12 cellular contexts compared by ENCODE assay signal in genomic region chr16:2575839-2576238, GRCh38. TPM values are rescaled to one million over a fixed set of nuclear protein-coding genes. Genes with fewer than 3 reads are reported as not detected.
DNase-seq lines count a peak whose midpoint lies in the region; ATAC-seq, FAIRE-seq and TF ChIP-seq lines count a peak whose summit lies in the region.
"Not testable (repeated sequence)": the region's sequence is repeated elsewhere in the genome, so short reads cannot be mapped to it uniquely, and the experiment has no call there.
"Had no signal": no experiment of that assay in that cellular context is flagged by ENCODE, and none has a peak within 500 bp of the region (broad histone marks: within the 10 kb centered on the region; RNA-seq: fewer than 3 reads in every experiment).

No MANE protein-coding gene starts in this region.

- peak; percentile 4 to 18 (median 4) for DNase-seq in right cardiac atrium
- peak; percentile 13 for DNase-seq in kidney
- peak; percentile 13 for DNase-seq in posterior vena cava (ENCODE audit: low spot score)
- DNase-seq in spleen = peak; percentile 11
- DNase-seq in urothelium cell line (ENCODE audit: low spot score) = not testable (repeated sequence)
- DNase-seq in aorta = peak; percentile 4 to 11

- H3K36me3 ChIP-seq in kidney (ENCODE audit: control insufficient read depth in 1 of 2, insufficient read depth in 2 of 2, low read length in 2 of 2); aorta (ENCODE audit: control insufficient read depth in 1 of 2, insufficient read depth in 2 of 2, low read length in 1 of 2): not testable (repeated sequence)
- peaks cover 0 to 14% (median 0%) of the 10 kb centered on the region in 6 donors for H3K36me3 ChIP-seq in spleen

- not testable (repeated sequence) for TF ChIP-seq CTCF in kidney (IDR thresholded peaks at IDR 0.05; ENCODE audit: borderline replicate concordance, extremely low read depth, insufficient read depth); spleen (IDR thresholded peaks at IDR 0.05 in 8 of 11, conservative IDR thresholded peaks at IDR 0.05 in 3 of 11)

- not testable (repeated sequence) for H3K4me3 ChIP-seq in right cardiac atrium (ENCODE audit: low read length); kidney (ENCODE audit: low read length in 2 of 2); spleen; aorta (ENCODE audit: low read length in 2 of 2)

- intact Hi-C loops in right cardiac atrium (cut with DNase I); kidney (cut with DNase I); posterior vena cava (cut with DNase I); spleen (cut with DNase I; ENCODE audit: low total_unique reads); aorta (cut with DNase I): not testable (repeated sequence)

- WGBS in right cardiac atrium = 93% methylated on average over 15 of the region's 21 CpGs
- 93 to 100% (median 95%) methylated on average over 1 to 14 of the region's 21 CpGs; no CpG with 5 or more reads in 1 of the 5 donors for WGBS in spleen, 5 donors
- 95 to 97% methylated on average over 11 to 12 of the region's 21 CpGs for WGBS in aorta, 2 donors

- not testable (repeated sequence) for ATAC-seq in right cardiac atrium; aorta (ENCODE audit: low FRiP score)

- not testable (repeated sequence) for H3K27me3 ChIP-seq in right cardiac atrium (ENCODE audit: control insufficient read depth, insufficient read depth); spleen (replicated peaks in 1 of 7); aorta (ENCODE audit: control insufficient read depth in 1 of 2, insufficient read depth in 2 of 2, low read length in 1 of 2)

- not testable (repeated sequence) for FAIRE-seq in kidney (lab: Jason Lieb, UNC)
- peak; percentile 40 for FAIRE-seq in urothelium cell line (lab: Jason Lieb, UNC)

- H3K9ac ChIP-seq in kidney (ENCODE audit: low read length in 2 of 2) = not testable (repeated sequence)

- TF ChIP-seq POLR2A in spleen (IDR thresholded peaks at IDR 0.05) = not testable (repeated sequence)

- H3K4me1 ChIP-seq in right cardiac atrium (ENCODE audit: control insufficient read depth, insufficient read depth, low read length); kidney (ENCODE audit: control insufficient read depth in 1 of 2, insufficient read depth in 1 of 2, low read depth in 1 of 2, low read length in 2 of 2); spleen; aorta (ENCODE audit: control insufficient read depth in 1 of 2, insufficient read depth in 2 of 2, low read length in 2 of 2): not testable (repeated sequence)

- not testable (repeated sequence) for H3K9me3 ChIP-seq in right cardiac atrium (ENCODE audit: control insufficient read depth, low read length); kidney (ENCODE audit: control insufficient read depth in 1 of 2, low read length in 2 of 2); spleen; aorta (ENCODE audit: control insufficient read depth, low read length)

- not testable (repeated sequence) for H3K27ac ChIP-seq in right cardiac atrium (ENCODE audit: low read length); kidney (ENCODE audit: low read depth in 2 of 2, low read length in 2 of 2); spleen; aorta (ENCODE audit: low read depth in 1 of 2, low read length in 2 of 2)

RNA-seq across cellular contexts. Expression of gene PDPK1, which starts 38.0 kb away (rescaled TPM):
- total RNA-seq in right cardiac atrium (10 to 100 TPM; 35.7 to 44.9 (median 37.8) TPM), kidney (52.3 TPM), posterior vena cava (10 to 100 TPM; 36.8 to 40.1 TPM), spleen (10 to 100 TPM; 39.5 to 74.5 (median 56.8) TPM), aorta (10 to 100 TPM; 43.0 to 46.4 TPM)
- polyA plus RNA-seq in right cardiac atrium (18.0 TPM), kidney (ENCODE audit: insufficient read depth, low read depth, low replicate concordance) (14.3 TPM), spleen (10 to 100 TPM in 1 of 3 donors, 1 to 10 TPM in 2; 6.2 to 15.5 (median 6.2) TPM), aorta (10 to 100 TPM; 12.7 to 17.9 TPM)

RNA-seq across cellular contexts. Expression of gene CEMP1, which starts 44.6 kb away (rescaled TPM):
- total RNA-seq in right cardiac atrium (not detected), kidney (0.54 TPM), posterior vena cava (not detected), spleen (under 1 TPM in 2 of 7 donors, not detected in 5; 0.37 to 0.97 TPM), aorta (not detected)
- polyA plus RNA-seq in right cardiac atrium (0.27 TPM), kidney (ENCODE audit: insufficient read depth, low read depth, low replicate concordance) (not detected), spleen (1 to 10 TPM in 1 of 3 donors, under 1 TPM in 2; 0.70 to 1.5 (median 0.74) TPM), aorta (1 to 10 TPM in 1 of 2 donors, under 1 TPM in 1; 0.38 to 1.2 TPM)
- total RNA-seq: A172, A673, Daoy had no signal
- polyA plus RNA-seq: A549, AG04450, BJ had no signal

RNA-seq across cellular contexts. Expression of gene AMDHD2, which starts 55.7 kb away (rescaled TPM):
- total RNA-seq in right cardiac atrium (10 to 100 TPM; 10.6 to 16.5 (median 14.4) TPM), kidney (52.1 TPM), posterior vena cava (10 to 100 TPM; 25.5 to 34.3 TPM), spleen (10 to 100 TPM; 59.9 to 94.0 (median 70.9) TPM), aorta (10 to 100 TPM; 22.0 to 44.6 TPM)
- polyA plus RNA-seq in right cardiac atrium (12.1 TPM), kidney (ENCODE audit: insufficient read depth, low read depth, low replicate concordance) (51.8 TPM), spleen (10 to 100 TPM; 37.8 to 72.0 (median 38.5) TPM), aorta (10 to 100 TPM; 19.5 to 48.6 TPM)
